15 cellular contexts compared by ENCODE assay signal in the genomic region with DNA sequence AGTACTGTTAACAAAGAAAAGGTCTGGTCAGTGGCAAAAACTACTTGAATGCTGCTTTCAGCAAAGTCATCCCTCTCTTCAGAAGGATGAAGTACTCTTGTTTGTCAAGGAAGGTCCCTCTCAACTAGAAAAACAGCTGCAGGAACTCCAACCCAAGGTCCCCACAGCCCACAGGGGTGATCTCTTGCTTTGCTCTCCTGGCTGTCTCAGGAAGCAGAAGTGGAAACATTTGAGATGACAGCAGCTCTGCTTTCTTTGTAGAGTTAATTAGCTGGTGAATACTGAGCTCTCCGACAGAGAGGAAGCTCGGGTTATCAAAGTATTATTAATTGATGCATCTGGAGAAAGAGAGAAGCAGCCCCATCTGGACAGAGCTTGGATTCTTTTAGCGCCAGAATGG.
"Had no signal": no experiment of that assay in that cellular context is flagged by ENCODE, and none has a peak within 500 bp of the region (broad histone marks: within the 10 kb centered on the region; RNA-seq: fewer than 3 reads in every experiment).

No MANE protein-coding gene starts in this region.

- H3K4me3 ChIP-seq: colonic mucosa, lung, neural progenitor cell, ovary, thyroid gland had no signal

- ATAC-seq: foreskin keratinocyte, left colon had no signal

- H3K4me3 Mint-ChIP-seq: neural progenitor cell had no signal

- H3K27ac Mint-ChIP-seq: neural progenitor cell had no signal

- H3K36me3 ChIP-seq: colonic mucosa, neural progenitor cell, ovary, thyroid gland had no signal

- H3K9me3 Mint-ChIP-seq: neural progenitor cell had no signal

- H3K4me1 ChIP-seq: colonic mucosa, foreskin keratinocyte, neural progenitor cell, thyroid gland had no signal

- H3K27ac ChIP-seq: colonic mucosa, foreskin keratinocyte, neural progenitor cell, ovary, thyroid gland had no signal

- DNase-seq: activated CD4-positive, alpha-beta T cell treated with anti-CD3 and anti-CD28 coated beads for 48 hours; activated CD8-positive, alpha-beta memory T cell treated with anti-CD3 and anti-CD28 coated beads for 24 hours; activated naive CD4-positive, alpha-beta T cell treated with anti-CD3 and anti-CD28 coated beads, Interleukin-2, amount 50 U/mL, for 16 hours; caudate nucleus; colonic mucosa; effector CD4-positive, alpha-beta T cell; foreskin keratinocyte; left colon; midbrain; ovary; stimulated activated CD4-positive, alpha-beta T cell treated with anti-CD3 and anti-CD28 coated beads, Interleukin-15, amount 100 ng/mL, for 24 hours; stimulated activated CD4-positive, alpha-beta T cell treated with anti-CD3 and anti-CD28 coated beads, Interleukin-4, amount 100 ng/mL, for 4 hours had no signal

- H3K4me1 Mint-ChIP-seq: neural progenitor cell had no signal

- H3K27me3 ChIP-seq: colonic mucosa, neural progenitor cell, ovary, thyroid gland had no signal

- H3K36me3 Mint-ChIP-seq: neural progenitor cell had no signal

- H3K9me3 ChIP-seq: colonic mucosa, ovary, thyroid gland had no signal
